In genomic region chr12:68185598-68185997, GRCh38 we compare ENCODE assay signal across 24 cellular contexts. TPM values are rescaled to one million over a fixed set of nuclear protein-coding genes. Genes with fewer than 3 reads are reported as not detected.
"Had no signal": no experiment of that assay in that cellular context is flagged by ENCODE, and none has a peak within 500 bp of the region (broad histone marks: within the 10 kb centered on the region; RNA-seq: fewer than 3 reads in every experiment).

No MANE protein-coding gene starts in this region.

- H3K36me3 Mint-ChIP-seq: activated CD4-positive, alpha-beta memory T cell treated with anti-CD3 and anti-CD28 coated beads for 36 hours had no signal

- ATAC-seq: activated T-helper 17 cell treated with anti-CD3 and anti-CD28 coated beads, Interleukin-2, amount 50 U/mL, for 72 hours; T-helper 17 cell had no signal

- H3K9me3 Mint-ChIP-seq: activated CD4-positive, alpha-beta memory T cell treated with anti-CD3 and anti-CD28 coated beads for 36 hours had no signal

- H3K27ac Mint-ChIP-seq: activated CD4-positive, alpha-beta memory T cell treated with anti-CD3 and anti-CD28 coated beads for 36 hours; activated CD4-positive, alpha-beta T cell treated with anti-CD3 and anti-CD28 coated beads, Interleukin-2, amount 10 ng/mL, durations not matched to agents 7 days and 5 days; activated naive CD8-positive, alpha-beta T cell; activated T-helper 17 cell treated with anti-CD3 and anti-CD28 coated beads, Interleukin-2, amount 50 U/mL, for 72 hours; T-helper 17 cell had no signal

- DNase-seq: activated CD4-positive, alpha-beta memory T cell treated with anti-CD3 and anti-CD28 coated beads for 36 hours; activated CD4-positive, alpha-beta T cell treated with anti-CD3 and anti-CD28 coated beads, Interleukin-2, amount 10 ng/mL, durations not matched to agents 7 days and 5 days; activated CD4-positive, CD25-positive, alpha-beta regulatory T cell; activated gamma-delta T cell; activated naive CD4-positive, alpha-beta T cell treated with anti-CD3 and anti-CD28 coated beads for 36 hours; activated T-cell treated with anti-CD3 and anti-CD28 coated beads for 4 hours; activated T-cell treated with anti-CD3 and anti-CD28 coated beads, Interleukin-2, amount 50 U/mL, for 48 hours; brain microvascular endothelial cell; KBM-7; NCI-H1105 treated with DMSO at 0.1 percent for 48 hours; NCI-H1436 treated with DMSO at 0.1 percent for 48 hours; NCI-H187; NCI-H2081; NCI-H510A treated with DMSO at 0.1 percent for 48 hours; NCI-H69; NK-92 treated with Interleukin-12 subunit alpha and Interleukin-12 subunit beta, amount 100 ng/mL, for 24 hours; SJCRH30; SK-N-SH; T-helper 17 cell; T-helper 9 cell had no signal

- H3K27me3 Mint-ChIP-seq: activated CD4-positive, alpha-beta memory T cell treated with anti-CD3 and anti-CD28 coated beads for 36 hours; activated naive CD8-positive, alpha-beta T cell; T-helper 17 cell had no signal

- H3K4me3 Mint-ChIP-seq: activated CD4-positive, alpha-beta memory T cell treated with anti-CD3 and anti-CD28 coated beads for 36 hours; activated CD4-positive, alpha-beta T cell treated with anti-CD3 and anti-CD28 coated beads, Interleukin-2, amount 10 ng/mL, durations not matched to agents 7 days and 5 days; activated naive CD4-positive, alpha-beta T cell treated with anti-CD3 and anti-CD28 coated beads for 36 hours; activated naive CD8-positive, alpha-beta T cell; activated T-helper 17 cell treated with anti-CD3 and anti-CD28 coated beads, Interleukin-2, amount 50 U/mL, for 72 hours; T-helper 17 cell had no signal

RNA-seq across cellular contexts. Expression of gene IFNG, which starts 26.1 kb away (rescaled TPM):
- total RNA-seq: cardiac muscle cell, RPMI7951, SJCRH30 had no signal

RNA-seq across cellular contexts. Expression of gene IL26, which starts 40.0 kb away (rescaled TPM):
- total RNA-seq: cardiac muscle cell, RPMI7951, SJCRH30 had no signal
